ENCODE assay signal across 24 cellular contexts in the genomic region with DNA sequence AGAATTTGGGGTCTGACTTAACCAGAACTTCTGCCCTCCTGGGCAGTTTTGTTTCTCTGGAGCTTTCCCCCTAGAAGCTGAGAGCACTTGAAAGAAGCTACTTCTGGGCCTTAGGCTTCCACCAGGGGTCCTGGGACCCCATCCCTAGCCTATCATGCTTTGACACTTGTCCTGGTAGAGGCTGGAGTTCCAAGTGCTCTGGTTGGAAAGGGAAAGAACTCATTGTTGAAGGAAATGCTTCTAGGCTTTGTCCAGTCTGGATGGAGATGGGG. TPM values are rescaled to one million over a fixed set of nuclear protein-coding genes. Genes with fewer than 3 reads are reported as not detected.
DNase-seq lines count a peak whose midpoint lies in the region; ATAC-seq, FAIRE-seq and TF ChIP-seq lines count a peak whose summit lies in the region.
"Had no signal": no experiment of that assay in that cellular context is flagged by ENCODE, and none has a peak within 500 bp of the region (broad histone marks: within the 10 kb centered on the region; RNA-seq: fewer than 3 reads in every experiment).

No MANE protein-coding gene starts in this region.

- ATAC-seq in HG02938 (IDR thresholded peaks at IDR 0.05; ENCODE audit: unreplicated experiment), result no peak
- ATAC-seq: activated CD4-positive, alpha-beta T cell treated with anti-CD3 and anti-CD28 coated beads for 36 hours; lower lobe of right lung; stimulated activated memory B cell treated with anti-CD40 and anti-IgM and Interleukin-4, amounts not matched to agents 10 μg/mL and 1 μg/mL and 100 μg/mL, for 72 hours had no signal

- no peak overlapping the region for H3K14ac ChIP-seq in H1 (ENCODE audit: insufficient read length)

- peaks cover 63 to 68% of the 10 kb centered on the region in 2 donors for H3K27me3 Mint-ChIP-seq in CD4-positive, alpha-beta memory T cell
- peaks cover 10% of the 10 kb centered on the region for H3K27me3 Mint-ChIP-seq in neural progenitor cell (ENCODE audit: insufficient read depth, low read depth)

- H4K8ac ChIP-seq in H1 (ENCODE audit: extremely low read depth, insufficient read depth, low read length), result no peak overlapping the region

- no peak for TF ChIP-seq RAD21 in H1 (IDR thresholded peaks at IDR 0.05 in 1 of 2, conservative IDR thresholded peaks at IDR 0.05 in 1 of 2; ENCODE audit: low read depth in 2 of 2, low read length in 2 of 2)

- H3K9ac ChIP-seq in HUES64 (ENCODE audit: low read depth, low read length) (no peak overlapping the region), H1 (replicated peaks in 1 of 4; ENCODE audit: extremely low read depth in 1 of 4, low read depth in 3 of 4, low read length in 3 of 4) (no peak overlapping the region), neural progenitor cell (no peak overlapping the region)

- no peak overlapping the region for H4K5ac ChIP-seq in H1 (ENCODE audit: insufficient read length, low read depth, low read length)

- peak overlapping the region in 5 of 8 donors; percentile 8 to 83 (median 71) for H3K4me3 Mint-ChIP-seq in CD4-positive, alpha-beta memory T cell
- peak overlapping the region; percentile 92 for H3K4me3 Mint-ChIP-seq in neural progenitor cell
- H3K4me3 Mint-ChIP-seq: activated CD4-positive, alpha-beta T cell treated with anti-CD3 and anti-CD28 coated beads for 36 hours; dendritic cell treated with granulocyte-macrophage colony-stimulating factor and Interleukin-4, amounts not matched to agents 40 ng/mL and 50 ng/mL, for 4 days; stimulated activated memory B cell treated with anti-CD40 and anti-IgM and Interleukin-4, amounts not matched to agents 10 μg/mL and 1 μg/mL and 100 μg/mL, for 72 hours had no signal

- no peaks in the 10 kb centered on the region for H3K36me3 ChIP-seq in CD4-positive, alpha-beta memory T cell (ENCODE audit: insufficient read depth, low read length)
- H3K36me3 ChIP-seq in HUES64 (ENCODE audit: insufficient read depth, low read length) (no peaks in the 10 kb centered on the region), H1 (ENCODE audit: control insufficient read depth in 2 of 4, insufficient read depth in 4 of 4, low read length in 3 of 4) (no peaks in the 10 kb centered on the region), neural progenitor cell (no peaks in the 10 kb centered on the region)
- H3K36me3 ChIP-seq: lower lobe of right lung, thoracic aorta had no signal

- H3K79me2 ChIP-seq in H1 (ENCODE audit: control insufficient read depth in 1 of 2, insufficient read depth in 2 of 2, low read length in 2 of 2) (no peaks in the 10 kb centered on the region), neural progenitor cell (ENCODE audit: low read depth) (peaks cover 18% of the 10 kb centered on the region)

- no peaks in the 10 kb centered on the region; the same call in 1 of the 2 replicates for H3K79me1 ChIP-seq in H1 (ENCODE audit: low read depth, low read length)

- POLR2A ChIA-PET in CD4-positive, alpha-beta memory T cell (lab: Charles Lee; ENCODE audit: partially characterized antibody), result interaction anchor here (1.1 kb wide), 1 partner anchor 15 kb away, joined by 3 read pairs; no protein-coding TSS in a partner anchor
- POLR2A ChIA-PET in H1 (lab: Charles Lee; ENCODE audit: partially characterized antibody), result interaction anchor here (0.8 to 1.2 kb wide), 4 partner anchors 16 to 100 kb away, joined by 3 to 5 read pairs (median 3); a partner anchor contains a TSS

- H3K4me3 ChIP-seq in CD4-positive, alpha-beta memory T cell (ENCODE audit: low read length in 2 of 2), result no peak overlapping the region
- H3K4me3 ChIP-seq in HUES64 (ENCODE audit: low read length) (peak overlapping the region; percentile 55), H1 (ENCODE audit: extremely low read depth in 1 of 4, insufficient read depth in 2 of 4, low read depth in 3 of 4, low read length in 4 of 4) (peak overlapping the region in 3 of 4 experiments; percentile 27 to 60 (median 45); a peak in 5 of 8 replicates), neural progenitor cell (peak overlapping the region; percentile 66)
- H3K4me3 ChIP-seq: lower lobe of right lung, thoracic aorta had no signal

- no peak overlapping the region for H2BK120ac ChIP-seq in H1 (replicated peaks; ENCODE audit: low read depth, low read length)

- intact Hi-C loops in CD4-positive, alpha-beta memory T cell (cut with micrococcal nuclease), result no loop called here

- no peak overlapping the region for H3K56ac ChIP-seq in H1 (replicated peaks; ENCODE audit: insufficient read length, low read depth, low read length)

- H3K9me3 ChIP-seq in CD4-positive, alpha-beta memory T cell (ENCODE audit: control insufficient read depth in 1 of 2, low read length in 2 of 2), result no peaks in the 10 kb centered on the region
- H3K9me3 ChIP-seq in HUES64 (ENCODE audit: insufficient read depth, low read depth, low read length) (no peaks in the 10 kb centered on the region), H1 (ENCODE audit: insufficient read depth in 2 of 2, low read depth in 1 of 2, low read length in 1 of 2) (no peaks in the 10 kb centered on the region), neural progenitor cell (ENCODE audit: low read depth) (no peaks in the 10 kb centered on the region)
- H3K9me3 ChIP-seq: lower lobe of right lung, thoracic aorta had no signal

- no peak overlapping the region for H2BK12ac ChIP-seq in H1 (ENCODE audit: low read depth, low read length)

- H2BK20ac ChIP-seq in H1 (ENCODE audit: low read length), result no peak overlapping the region

- H3K36me3 Mint-ChIP-seq in CD4-positive, alpha-beta memory T cell, result no peaks in the 10 kb centered on the region
- no peaks in the 10 kb centered on the region for H3K36me3 Mint-ChIP-seq in neural progenitor cell
- H3K36me3 Mint-ChIP-seq: stimulated activated memory B cell treated with anti-CD40 and anti-IgM and Interleukin-4, amounts not matched to agents 10 μg/mL and 1 μg/mL and 100 μg/mL, for 72 hours had no signal

- no peak overlapping the region for H2BK5ac ChIP-seq in H1 (ENCODE audit: low read depth, low read length)

- no peak overlapping the region for H2AK5ac ChIP-seq in H1 (ENCODE audit: low read depth, low read length)

- no peak overlapping the region for H3K23ac ChIP-seq in H1 (ENCODE audit: insufficient read length)

- H3K4me1 ChIP-seq in CD4-positive, alpha-beta memory T cell (ENCODE audit: insufficient read depth, low read length), result peaks cover 44% of the 10 kb centered on the region
- peaks cover 25% of the 10 kb centered on the region for H3K4me1 ChIP-seq in HUES64 (ENCODE audit: insufficient read depth, low read length)
- H3K4me1 ChIP-seq in H1 (replicated peaks in 1 of 4; ENCODE audit: control insufficient read depth in 3 of 4, insufficient read depth in 4 of 4, low read length in 3 of 4), result peaks cover 19 to 33% (median 21%) of the 10 kb centered on the region in 4 experiments
- peaks cover 22% of the 10 kb centered on the region for H3K4me1 ChIP-seq in neural progenitor cell

- H3K27ac ChIP-seq in CD4-positive, alpha-beta memory T cell (ENCODE audit: low read depth, low read length), result no peak overlapping the region
- H3K27ac ChIP-seq in HUES64 (ENCODE audit: low read depth, low read length), result no peak overlapping the region
- no peak overlapping the region for H3K27ac ChIP-seq in H1 (ENCODE audit: low read depth, low read length)
- H3K27ac ChIP-seq in neural progenitor cell, result no peak overlapping the region
- H3K27ac ChIP-seq: epithelial cell of prostate, lower lobe of right lung, thoracic aorta had no signal

- peaks cover 25% of the 10 kb centered on the region for H3K23me2 ChIP-seq in H1 (ENCODE audit: low read depth, low read length)

- peaks cover 52% of the 10 kb centered on the region for H3F3A ChIP-seq in neural progenitor cell (ENCODE audit: low read depth)

- H2AFZ ChIP-seq in H1 (ENCODE audit: low read length) (no peak overlapping the region), neural progenitor cell (replicated peaks) (peak overlapping the region; percentile 57)

- no peak overlapping the region for H3K27ac Mint-ChIP-seq in CD4-positive, alpha-beta memory T cell
- no peak overlapping the region for H3K27ac Mint-ChIP-seq in neural progenitor cell
- H3K27ac Mint-ChIP-seq: activated CD4-positive, alpha-beta T cell treated with anti-CD3 and anti-CD28 coated beads for 36 hours; activated T-helper 1 cell treated with anti-CD3 and anti-CD28 coated beads, Interleukin-12 subunit alpha, Interleukin-12 subunit beta, Interleukin-2, Interleukin-4 antibody, amounts not matched to agents 30 ng/mL and 10 ng/mL and 1 ng/mL, durations not matched to agents 14 hours and 24 hours and 36 hours; dendritic cell treated with granulocyte-macrophage colony-stimulating factor and Interleukin-4, amounts not matched to agents 40 ng/mL and 50 ng/mL, for 4 days; stimulated activated memory B cell treated with anti-CD40 and anti-IgM and Interleukin-4, amounts not matched to agents 10 μg/mL and 1 μg/mL and 100 μg/mL, for 72 hours had no signal

- H4K91ac ChIP-seq in H1 (replicated peaks; ENCODE audit: insufficient read length, low read length), result no peak overlapping the region

- H3K27me3 ChIP-seq in CD4-positive, alpha-beta memory T cell (ENCODE audit: insufficient read depth, low read length), result peaks cover 63% of the 10 kb centered on the region
- H3K27me3 ChIP-seq in HUES64 (ENCODE audit: insufficient read depth, low read length) (peaks cover 100% of the 10 kb centered on the region), H1 (replicated peaks in 1 of 4; ENCODE audit: control insufficient read depth in 3 of 4, extremely low read depth in 1 of 4, insufficient read depth in 3 of 4, low read length in 3 of 4) (peaks cover 79 to 100% (median 98%) of the 10 kb centered on the region in 4 experiments), neural progenitor cell (peaks cover 91% of the 10 kb centered on the region)

- TF ChIP-seq CTCF in H1 (IDR thresholded peaks at IDR 0.05; ENCODE audit: control extremely low read depth in 1 of 3, insufficient read depth in 1 of 3, low read depth in 1 of 3, low read length in 3 of 3), result no peak
- TF ChIP-seq CTCF in neural progenitor cell (IDR thresholded peaks at IDR 0.05), result no peak

- H4K20me1 ChIP-seq in H1 (replicated peaks in 1 of 2; ENCODE audit: control insufficient read depth in 1 of 2, insufficient read depth in 2 of 2, low read length in 2 of 2), result peaks cover 5 to 15% of the 10 kb centered on the region in 2 experiments
- peaks cover 24% of the 10 kb centered on the region for H4K20me1 ChIP-seq in neural progenitor cell (ENCODE audit: low read depth)

- H3K4me2 ChIP-seq in H1 (ENCODE audit: insufficient read depth in 1 of 2, low read depth in 2 of 2, low read length in 2 of 2), result peak overlapping the region; percentile 90 to 99
- H3K4me2 ChIP-seq in neural progenitor cell, result peak overlapping the region; percentile 82

- no peak overlapping the region for H3K4ac ChIP-seq in H1 (replicated peaks; ENCODE audit: insufficient read length, low read depth, low read length)

- CTCF ChIA-PET in CD4-positive, alpha-beta memory T cell (lab: Charles Lee; ENCODE audit: partially characterized antibody), result no interaction called here
- CTCF ChIA-PET in H1 (lab: Charles Lee; ENCODE audit: partially characterized antibody), result interaction anchor here (0.8 to 3.6 kb wide), 13 partner anchors 9 to 72 kb away, joined by 3 to 21 read pairs (median 4); no protein-coding TSS in a partner anchor

- no peak for DNase-seq in CD4-positive, alpha-beta memory T cell
- DNase-seq in H1 (ENCODE audit: low read depth in 1 of 2, low spot score in 2 of 2) (no peak), neural progenitor cell (ENCODE audit: low spot score) (no peak), SW480 (ENCODE audit: low spot score) (no peak), SIG-M5 treated with dmso at 0.1 percent for 504 hours (lab: John Stamatoyannopoulos, UW; ENCODE audit: unreplicated experiment) (no peak), DMS53 (lab: John Stamatoyannopoulos, UW) (no peak)
- DNase-seq: activated CD4-positive, alpha-beta T cell treated with anti-CD3 and anti-CD28 coated beads for 36 hours; foreskin fibroblast; hippocampal formation; IMR-90; lower lobe of right lung; NCI-H1417 treated with DMSO at 0.1 percent for 48 hours; NCI-H510A treated with DMSO at 0.1 percent for 48 hours had no signal

- FAIRE-seq in H1 (lab: Jason Lieb, UNC), result no peak
- FAIRE-seq: bronchial epithelial cell, keratinocyte, RCC 7860 had no signal

- no peak overlapping the region; the same call in 1 of the 2 replicates for H2BK15ac ChIP-seq in H1 (ENCODE audit: low read length)

- no peak for TF ChIP-seq EP300 in H1 (IDR thresholded peaks at IDR 0.05; ENCODE audit: borderline replicate concordance in 1 of 2, low read depth in 2 of 2, low read length in 2 of 2)

- H3K9me3 Mint-ChIP-seq in CD4-positive, alpha-beta memory T cell, result peaks cover 0 to 2% (median 0%) of the 10 kb centered on the region in 8 donors
- H3K9me3 Mint-ChIP-seq in neural progenitor cell, result no peaks in the 10 kb centered on the region
- H3K9me3 Mint-ChIP-seq: activated T-helper 1 cell treated with anti-CD3 and anti-CD28 coated beads, Interleukin-12 subunit alpha, Interleukin-12 subunit beta, Interleukin-2, Interleukin-4 antibody, amounts not matched to agents 30 ng/mL and 10 ng/mL and 1 ng/mL, durations not matched to agents 14 hours and 24 hours and 36 hours; dendritic cell treated with granulocyte-macrophage colony-stimulating factor and Interleukin-4, amounts not matched to agents 40 ng/mL and 50 ng/mL, for 4 days; stimulated activated memory B cell treated with anti-CD40 and anti-IgM and Interleukin-4, amounts not matched to agents 10 μg/mL and 1 μg/mL and 100 μg/mL, for 72 hours had no signal

- H3K18ac ChIP-seq in H1 (ENCODE audit: extremely low read depth, low read length), result no peak overlapping the region

- peaks cover 25 to 44% (median 35%) of the 10 kb centered on the region in 4 donors for H3K4me1 Mint-ChIP-seq in CD4-positive, alpha-beta memory T cell
- peaks cover 38% of the 10 kb centered on the region for H3K4me1 Mint-ChIP-seq in neural progenitor cell

- no peak for TF ChIP-seq POLR2A in H1 (IDR thresholded peaks at IDR 0.05; ENCODE audit: control extremely low read depth in 1 of 2, low read depth in 2 of 2, low read length in 2 of 2)

RNA-seq across cellular contexts. Expression of a gene that starts 1.4 kb away (rescaled TPM):
- not detected for total RNA-seq in CD4-positive, alpha-beta memory T cell
- polyA plus RNA-seq in CD4-positive, alpha-beta memory T cell, result not detected
- 49.4 TPM for polyA plus RNA-seq in HUES64 (2013, experiment 1 of 2)
- 95.3 TPM for polyA plus RNA-seq in HUES64 (2013, experiment 2 of 2)
- 11.7 and 14.6 TPM in 2 replicates for total RNA-seq in H1 (2021; fragmentation: NEBNext Ultra II Directional; extraction: Animal tissue kit (Norgen Biotek cat#: 25700))
- polyA plus RNA-seq in H1 (2011; rRNA removed), result 4.2 and 8.8 TPM in 2 replicates
- 6.4 TPM for polyA plus RNA-seq in H1 (2011; cell fraction: cytosol; rRNA removed)
- polyA plus RNA-seq in H1 (2011; cell fraction: nucleus; rRNA removed), result 34.3 TPM
- 7.3 to 9.9 TPM (median 8.3 TPM) in 4 replicates for polyA plus RNA-seq in H1 (2012, experiment 1 of 2)
- 8.6 TPM for polyA plus RNA-seq in H1 (2012, experiment 2 of 2)
- polyA plus RNA-seq in H1 (2013, experiment 1 of 2), result 10.3 TPM
- polyA plus RNA-seq in H1 (2013, experiment 2 of 2), result 8.7 TPM
- polyA minus RNA-seq in H1 (2011; rRNA and poly(A)+ RNA removed), result 2.9 and 5.7 TPM in 2 replicates
- polyA minus RNA-seq in H1 (2011; cell fraction: cytosol; rRNA and poly(A)+ RNA removed), result 7.3 TPM
- polyA minus RNA-seq in H1 (2011; cell fraction: nucleus; rRNA and poly(A)+ RNA removed), result 7.9 TPM
- 69.1 and 330 TPM in 2 replicates for total RNA-seq in neural progenitor cell (ENCODE audit: low replicate concordance)
- total RNA-seq: IMR-90, lower lobe of right lung, M059J had no signal

RNA-seq across cellular contexts. Expression of a gene that starts 42.3 kb away (rescaled TPM):
- total RNA-seq in CD4-positive, alpha-beta memory T cell, result 10 to 100 TPM; 42.5 to 42.7 TPM
- 10 to 100 TPM; 46.6 to 77.4 TPM for polyA plus RNA-seq in CD4-positive, alpha-beta memory T cell
- 39.0 TPM for polyA plus RNA-seq in HUES64 (2013, experiment 1 of 2)
- 50.2 TPM for polyA plus RNA-seq in HUES64 (2013, experiment 2 of 2)
- 36.6 and 37.0 TPM in 2 replicates for total RNA-seq in H1 (2021; fragmentation: NEBNext Ultra II Directional; extraction: Animal tissue kit (Norgen Biotek cat#: 25700))
- 35.7 and 45.3 TPM in 2 replicates for polyA plus RNA-seq in H1 (2011; rRNA removed)
- polyA plus RNA-seq in H1 (2011; cell fraction: cytosol; rRNA removed), result 50.0 TPM
- 47.3 TPM for polyA plus RNA-seq in H1 (2011; cell fraction: nucleus; rRNA removed)
- 30.0 to 40.7 TPM (median 38.1 TPM) in 4 replicates for polyA plus RNA-seq in H1 (2012, experiment 1 of 2)
- 22.3 TPM for polyA plus RNA-seq in H1 (2012, experiment 2 of 2)
- 29.9 TPM for polyA plus RNA-seq in H1 (2013, experiment 1 of 2)
- 32.5 TPM for polyA plus RNA-seq in H1 (2013, experiment 2 of 2)
- 64.9 and 98.9 TPM in 2 replicates for polyA minus RNA-seq in H1 (2011; rRNA and poly(A)+ RNA removed)
- polyA minus RNA-seq in H1 (2011; cell fraction: cytosol; rRNA and poly(A)+ RNA removed), result 23.5 TPM
- 34.8 TPM for polyA minus RNA-seq in H1 (2011; cell fraction: nucleus; rRNA and poly(A)+ RNA removed)
- total RNA-seq in neural progenitor cell (ENCODE audit: low replicate concordance), result 87.5 and 115 TPM in 2 replicates

Comparison
In these comparisons a context has a peak if more than half of its experiments do, and no peak if none do; other contexts are left out.
1. H3K4me3 ChIP-seq: peak in HUES64 (single experiment), H1 (3 of 4) and neural progenitor cell (single experiment); none in CD4-positive, alpha-beta memory T cell (0 of 2).
2. RNA of a gene that starts 1.4 kb away (total RNA-seq): 69.1 to 330 TPM in neural progenitor cell and 11.7 to 14.6 TPM in H1; not detected in CD4-positive, alpha-beta memory T cell; every median in the first group is over 10 times any median in the second.